28 cellular contexts compared by ENCODE assay signal in genomic region chr18:68017385-68017784, GRCh38.
"Had no signal": no experiment of that assay in that cellular context is flagged by ENCODE, and none has a peak within 500 bp of the region (broad histone marks: within the 10 kb centered on the region; RNA-seq: fewer than 3 reads in every experiment).

No MANE protein-coding gene starts in this region.

- H3K4me1 ChIP-seq: heart right ventricle, lower lobe of right lung, neural progenitor cell, sigmoid colon, testis, upper lobe of left lung had no signal

- H2AFZ ChIP-seq: neural progenitor cell had no signal

- H3K27ac Mint-ChIP-seq: activated naive CD4-positive, alpha-beta T cell treated with anti-CD3 and anti-CD28 coated beads, Interleukin-2, amount 10 ng/mL, durations not matched to agents 7 days and 5 days; mesothelial cell of epicardium; naive thymus-derived CD8-positive, alpha-beta T cell; neural progenitor cell; progenitor cell of endocrine pancreas; stimulated activated naive B cell treated with anti-CD40 and anti-IgM and Interleukin-4, amounts not matched to agents 10 μg/mL and 1 μg/mL and 100 μg/mL, for 72 hours; T-helper 1 cell treated with Interleukin-12 subunit alpha and Interleukin-12 subunit beta and Interleukin-4 antibody, amounts not matched to agents 30 μg/mL and 1 μg/mL, for 36 hours had no signal

- ATAC-seq: heart right ventricle; left lobe of liver; lower lobe of right lung; naive thymus-derived CD8-positive, alpha-beta T cell; stimulated activated naive B cell treated with anti-CD40 and anti-IgM and Interleukin-4, amounts not matched to agents 10 μg/mL and 1 μg/mL and 100 μg/mL, for 72 hours had no signal

- H3K36me3 ChIP-seq: cardiac muscle cell, heart right ventricle, lower lobe of right lung, neural progenitor cell, sigmoid colon, upper lobe of left lung had no signal

- H3K4me1 Mint-ChIP-seq: activated naive CD4-positive, alpha-beta T cell treated with anti-CD3 and anti-CD28 coated beads, Interleukin-2, amount 10 ng/mL, durations not matched to agents 7 days and 5 days; mesothelial cell of epicardium; naive thymus-derived CD8-positive, alpha-beta T cell; neural progenitor cell; stimulated activated naive B cell treated with anti-CD40 and anti-IgM and Interleukin-4, amounts not matched to agents 10 μg/mL and 1 μg/mL and 100 μg/mL, for 72 hours had no signal

- H3K4me2 ChIP-seq: neural progenitor cell, smooth muscle cell had no signal

- H3K27me3 ChIP-seq: cardiac muscle cell, heart right ventricle, neural progenitor cell, sigmoid colon, testis, upper lobe of left lung had no signal

- H3K4me3 ChIP-seq: cardiac muscle cell, heart right ventricle, lower lobe of right lung, neural progenitor cell, sigmoid colon, smooth muscle cell, testis, upper lobe of left lung had no signal

- DNase-seq: activated CD4-positive, alpha-beta T cell treated with anti-CD3 and anti-CD28 coated beads for 4 hours; activated CD4-positive, alpha-beta T cell treated with anti-CD3 and anti-CD28 coated beads, Interleukin-2, amount 50 U/mL, for 48 hours; activated CD4-positive, CD25-positive, alpha-beta regulatory T cell; activated effector memory CD4-positive, alpha-beta T cell treated with anti-CD3 and anti-CD28 coated beads, Interleukin-2, amount 50 U/mL, for 16 hours; activated naive CD4-positive, alpha-beta T cell treated with anti-CD3 and anti-CD28 coated beads, Interleukin-2, amount 10 ng/mL, durations not matched to agents 7 days and 5 days; activated T-cell treated with anti-CD3 and anti-CD28 coated beads, Interleukin-2, amount 50 U/mL, for 48 hours; amygdala; cortex of kidney; foreskin fibroblast; heart right ventricle; kidney; lower lobe of right lung; naive thymus-derived CD8-positive, alpha-beta T cell; retina; sigmoid colon; stimulated activated CD4-positive, alpha-beta T cell treated with anti-CD3 and anti-CD28 coated beads, Interleukin-2, amount 100 ng/mL, for 48 hours; stimulated activated CD8-positive, alpha-beta memory T cell treated with anti-CD3 and anti-CD28 coated beads, Interleukin-4, amount 100 ng/mL, for 48 hours; stimulated activated naive B cell treated with anti-CD40 and anti-IgM and Interleukin-4, amounts not matched to agents 10 μg/mL and 1 μg/mL and 100 μg/mL, for 72 hours; T1000; testis; upper lobe of left lung had no signal

- H3K27ac ChIP-seq: cardiac muscle cell, heart right ventricle, lower lobe of right lung, neural progenitor cell, sigmoid colon, testis, upper lobe of left lung had no signal

- H3K9me3 ChIP-seq: heart right ventricle, lower lobe of right lung, sigmoid colon, testis, upper lobe of left lung had no signal

- H3K9me3 Mint-ChIP-seq: activated naive CD4-positive, alpha-beta T cell treated with anti-CD3 and anti-CD28 coated beads, Interleukin-2, amount 10 ng/mL, durations not matched to agents 7 days and 5 days; mesothelial cell of epicardium; naive thymus-derived CD8-positive, alpha-beta T cell; neural progenitor cell; stimulated activated naive B cell treated with anti-CD40 and anti-IgM and Interleukin-4, amounts not matched to agents 10 μg/mL and 1 μg/mL and 100 μg/mL, for 72 hours; T-helper 1 cell treated with Interleukin-12 subunit alpha and Interleukin-12 subunit beta and Interleukin-4 antibody, amounts not matched to agents 30 μg/mL and 1 μg/mL, for 36 hours had no signal

- H3K4me3 Mint-ChIP-seq: activated naive CD4-positive, alpha-beta T cell treated with anti-CD3 and anti-CD28 coated beads, Interleukin-2, amount 10 ng/mL, durations not matched to agents 7 days and 5 days; mesothelial cell of epicardium; naive thymus-derived CD8-positive, alpha-beta T cell; neural progenitor cell; stimulated activated naive B cell treated with anti-CD40 and anti-IgM and Interleukin-4, amounts not matched to agents 10 μg/mL and 1 μg/mL and 100 μg/mL, for 72 hours; T-helper 1 cell treated with Interleukin-12 subunit alpha and Interleukin-12 subunit beta and Interleukin-4 antibody, amounts not matched to agents 30 μg/mL and 1 μg/mL, for 36 hours had no signal

- H3K36me3 Mint-ChIP-seq: activated naive CD4-positive, alpha-beta T cell treated with anti-CD3 and anti-CD28 coated beads, Interleukin-2, amount 10 ng/mL, durations not matched to agents 7 days and 5 days; mesothelial cell of epicardium; naive thymus-derived CD8-positive, alpha-beta T cell; neural progenitor cell; stimulated activated naive B cell treated with anti-CD40 and anti-IgM and Interleukin-4, amounts not matched to agents 10 μg/mL and 1 μg/mL and 100 μg/mL, for 72 hours had no signal

- H3K9ac ChIP-seq: neural progenitor cell had no signal

- H3K27me3 Mint-ChIP-seq: activated naive CD4-positive, alpha-beta T cell treated with anti-CD3 and anti-CD28 coated beads, Interleukin-2, amount 10 ng/mL, durations not matched to agents 7 days and 5 days; progenitor cell of endocrine pancreas; stimulated activated naive B cell treated with anti-CD40 and anti-IgM and Interleukin-4, amounts not matched to agents 10 μg/mL and 1 μg/mL and 100 μg/mL, for 72 hours had no signal
